30 cellular contexts compared by ENCODE assay signal in genomic region chr11:3083321-3083720, GRCh38.
"Had no signal": no experiment of that assay in that cellular context is flagged by ENCODE, and none has a peak within 500 bp of the region (broad histone marks: within the 10 kb centered on the region; RNA-seq: fewer than 3 reads in every experiment).

No MANE protein-coding gene starts in this region.

- H3K9me3 Mint-ChIP-seq: naive thymus-derived CD8-positive, alpha-beta T cell; natural killer cell treated with Interleukin-12 subunit alpha and Interleukin-12 subunit beta and Interleukin-15 and Interleukin-18, amount 100 ng/mL, for 72 hours; nephron progenitor cell; neural crest cell; stimulated activated memory B cell treated with anti-CD40 and anti-IgM and Interleukin-4, amounts not matched to agents 10 μg/mL and 1 μg/mL and 100 μg/mL, for 72 hours; stimulated activated naive CD8-positive, alpha-beta T cell treated with anti-CD3 and anti-CD28 coated beads, Interleukin-15, amount 100 ng/mL, for 72 hours had no signal

- DNase-seq: naive thymus-derived CD8-positive, alpha-beta T cell; nephron progenitor cell; nucleus accumbens; psoas muscle; right cardiac atrium; right lobe of liver; sigmoid colon; small intestine; stimulated activated CD4-positive, alpha-beta T cell treated with anti-CD3 and anti-CD28 coated beads, Interleukin-15, amount 100 ng/mL, for 24 hours; stimulated activated CD4-positive, alpha-beta T cell treated with anti-CD3 and anti-CD28 coated beads, Interleukin-2, amount 100 ng/mL, for 24 hours; stimulated activated CD4-positive, alpha-beta T cell treated with anti-CD3 and anti-CD28 coated beads, Interleukin-2, amount 100 ng/mL, for 48 hours; stimulated activated CD4-positive, alpha-beta T cell treated with anti-CD3 and anti-CD28 coated beads, Interleukin-4, amount 100 ng/mL, for 24 hours; stimulated activated CD8-positive, alpha-beta memory T cell treated with anti-CD3 and anti-CD28 coated beads, Interleukin-4, amount 100 ng/mL, for 48 hours; stimulated activated naive CD4-positive, alpha-beta T cell; stimulated activated naive CD8-positive, alpha-beta T cell treated with anti-CD3 and anti-CD28 coated beads, Interleukin-15, amount 100 ng/mL, for 72 hours; stimulated activated naive CD8-positive, alpha-beta T cell treated with anti-CD3 and anti-CD28 coated beads, Interleukin-15, Interleukin-2, amounts not matched to agents 100 U/mL and 50 U/mL, for 24 hours; substantia nigra; testis; tibial artery; transverse colon; upper lobe of left lung had no signal

- H3K27ac Mint-ChIP-seq: naive thymus-derived CD8-positive, alpha-beta T cell; natural killer cell treated with Interleukin-12 subunit alpha and Interleukin-12 subunit beta and Interleukin-15 and Interleukin-18, amount 100 ng/mL, for 72 hours; nephron progenitor cell; progenitor cell of endocrine pancreas; stimulated activated memory B cell treated with anti-CD40 and anti-IgM and Interleukin-4, amounts not matched to agents 10 μg/mL and 1 μg/mL and 100 μg/mL, for 72 hours had no signal

- H3K4me1 Mint-ChIP-seq: naive thymus-derived CD8-positive, alpha-beta T cell; nephron progenitor cell; neural crest cell; stimulated activated memory B cell treated with anti-CD40 and anti-IgM and Interleukin-4, amounts not matched to agents 10 μg/mL and 1 μg/mL and 100 μg/mL, for 72 hours; stimulated activated naive CD8-positive, alpha-beta T cell treated with anti-CD3 and anti-CD28 coated beads, Interleukin-15, amount 100 ng/mL, for 72 hours had no signal

- H3K4me1 ChIP-seq: parathyroid adenoma, psoas muscle, right lobe of liver, sigmoid colon, suprapubic skin, testis, tibial artery, transverse colon, upper lobe of left lung, vagina had no signal

- H3K9ac ChIP-seq: parathyroid adenoma had no signal

- H3K36me3 Mint-ChIP-seq: natural killer cell treated with Interleukin-12 subunit alpha and Interleukin-12 subunit beta and Interleukin-15 and Interleukin-18, amount 100 ng/mL, for 72 hours; stimulated activated memory B cell treated with anti-CD40 and anti-IgM and Interleukin-4, amounts not matched to agents 10 μg/mL and 1 μg/mL and 100 μg/mL, for 72 hours had no signal

- ATAC-seq: naive thymus-derived CD8-positive, alpha-beta T cell; natural killer cell treated with Interleukin-12 subunit alpha and Interleukin-12 subunit beta and Interleukin-15 and Interleukin-18, amount 100 ng/mL, for 72 hours; psoas muscle; right cardiac atrium; right lobe of liver; stimulated activated memory B cell treated with anti-CD40 and anti-IgM and Interleukin-4, amounts not matched to agents 10 μg/mL and 1 μg/mL and 100 μg/mL, for 72 hours; stimulated activated naive CD8-positive, alpha-beta T cell treated with anti-CD3 and anti-CD28 coated beads, Interleukin-15, amount 100 ng/mL, for 72 hours; stimulated activated naive CD8-positive, alpha-beta T cell treated with anti-CD3 and anti-CD28 coated beads, Interleukin-15, Interleukin-2, amounts not matched to agents 100 U/mL and 50 U/mL, for 24 hours had no signal

- H3K4me3 Mint-ChIP-seq: naive thymus-derived CD8-positive, alpha-beta T cell; natural killer cell treated with Interleukin-12 subunit alpha and Interleukin-12 subunit beta and Interleukin-15 and Interleukin-18, amount 100 ng/mL, for 72 hours; nephron progenitor cell; neural crest cell; stimulated activated memory B cell treated with anti-CD40 and anti-IgM and Interleukin-4, amounts not matched to agents 10 μg/mL and 1 μg/mL and 100 μg/mL, for 72 hours; stimulated activated naive CD8-positive, alpha-beta T cell treated with anti-CD3 and anti-CD28 coated beads, Interleukin-15, amount 100 ng/mL, for 72 hours had no signal

- H3K27ac ChIP-seq: neutrophil, ovary, parathyroid adenoma, psoas muscle, right lobe of liver, sigmoid colon, suprapubic skin, testis, tibial artery, transverse colon, upper lobe of left lung, vagina had no signal

- H3K9me3 ChIP-seq: neutrophil, ovary, psoas muscle, right lobe of liver, sigmoid colon, suprapubic skin, testis, tibial artery, transverse colon, upper lobe of left lung, vagina had no signal

- H3K79me2 ChIP-seq: parathyroid adenoma had no signal

- H3K27me3 ChIP-seq: ovary, right lobe of liver, suprapubic skin, testis, upper lobe of left lung, vagina had no signal

- H3K36me3 ChIP-seq: ovary, right lobe of liver, transverse colon had no signal

- H3K4me3 ChIP-seq: ovary, psoas muscle, right lobe of liver, sigmoid colon, suprapubic skin, testis, tibial artery, transverse colon, upper lobe of left lung, vagina had no signal

- H2AFZ ChIP-seq: parathyroid adenoma had no signal
